In the genomic region with DNA sequence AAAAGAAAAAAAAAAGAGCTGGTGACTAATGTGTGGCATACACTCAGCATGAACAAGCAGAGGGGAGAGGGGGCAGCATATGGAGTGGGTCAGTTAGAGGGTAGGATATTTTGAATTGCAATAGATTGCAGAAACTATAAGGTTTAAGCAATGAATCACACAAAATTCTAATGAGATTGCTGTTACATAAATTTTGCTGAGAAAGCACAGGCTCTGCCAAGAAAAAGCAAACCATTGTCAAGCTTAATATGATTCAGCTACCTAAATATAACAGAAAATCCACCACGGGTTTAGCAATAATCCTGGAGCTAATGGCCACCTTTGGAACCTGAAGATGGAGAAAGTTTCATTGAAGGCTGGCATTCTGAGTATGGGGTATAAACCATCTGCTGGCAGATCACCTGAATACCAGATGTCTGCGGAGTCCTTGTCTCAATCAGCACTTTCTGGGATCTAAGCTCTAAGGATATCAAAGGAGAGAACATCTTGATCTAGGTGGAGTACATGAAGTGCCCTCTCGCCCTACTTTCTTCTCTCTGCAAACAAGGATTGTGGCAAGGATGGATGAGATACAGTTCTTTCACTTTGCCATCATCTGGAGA, we compare ENCODE assay signal across 11 cellular contexts. TPM values are rescaled to one million over a fixed set of nuclear protein-coding genes. Genes with fewer than 3 reads are reported as not detected.
DNase-seq lines count a peak whose midpoint lies in the region; ATAC-seq and TF ChIP-seq lines count a peak whose summit lies in the region.
"Had no signal": no experiment of that assay in that cellular context is flagged by ENCODE, and none has a peak within 500 bp of the region (broad histone marks: within the 10 kb centered on the region; RNA-seq: fewer than 3 reads in every experiment).

No MANE protein-coding gene starts in this region.

- H3K27ac ChIP-seq in osteoblast (ENCODE audit: low read depth, low read length), result peak overlapping the region; percentile 85
- H3K27ac ChIP-seq: pancreas had no signal

- H3K9me3 ChIP-seq in osteoblast (ENCODE audit: low read depth, low read length), result no peaks in the 10 kb centered on the region
- H3K9me3 ChIP-seq: pancreas had no signal

- no peak overlapping the region for H2AFZ ChIP-seq in osteoblast (ENCODE audit: low read length)

- H3K4me3 ChIP-seq in osteoblast (ENCODE audit: insufficient read depth, low read length), result peak overlapping the region; percentile 13
- H3K4me3 ChIP-seq: pancreas had no signal

- no peak for TF ChIP-seq CTCF in osteoblast (IDR thresholded peaks at IDR 0.05; ENCODE audit: extremely low read depth, low read depth, low read length)

- H3K4me2 ChIP-seq in osteoblast (ENCODE audit: insufficient read depth, low read length), result peak overlapping the region; percentile 62

- peaks cover 20% of the 10 kb centered on the region for H3K4me1 ChIP-seq in osteoblast (ENCODE audit: insufficient read depth, low read length)
- H3K4me1 ChIP-seq: pancreas had no signal

- ATAC-seq in GM19452 (IDR thresholded peaks at IDR 0.05; ENCODE audit: unreplicated experiment), result no peak
- ATAC-seq in HG03571 (IDR thresholded peaks at IDR 0.05; ENCODE audit: unreplicated experiment), result no peak

- H3K36me3 ChIP-seq in osteoblast (ENCODE audit: insufficient read depth, low read length), result peaks cover 21% of the 10 kb centered on the region

- peak; percentile 85 for DNase-seq in AG20443 (ENCODE audit: low spot score)
- peak; percentile 81 for DNase-seq in NCI-H226
- DNase-seq in dermis microvascular lymphatic vessel endothelial cell (ENCODE audit: low read depth in 2 of 2), result peak; percentile 69 to 75
- peak; percentile 93 for DNase-seq in osteoblast (ENCODE audit: insufficient read length, low spot score, missing footprints)
- DNase-seq in NCI-H2029 treated with DMSO at 0.1 percent for 48 hours (lab: John Stamatoyannopoulos, UW), result no peak
- DNase-seq in NCI-H510A treated with DMSO at 0.1 percent for 48 hours (lab: John Stamatoyannopoulos, UW), result no peak
- DNase-seq: activated CD8-positive, alpha-beta memory T cell treated with anti-CD3 and anti-CD28 coated beads, Interleukin-2, amount 50 U/mL, for 48 hours; DND-41; pancreas had no signal

- no peaks in the 10 kb centered on the region for H4K20me1 ChIP-seq in osteoblast (ENCODE audit: insufficient read depth, low read length)

- no peaks in the 10 kb centered on the region for H3K27me3 ChIP-seq in osteoblast (ENCODE audit: insufficient read depth, low read length)
- H3K27me3 ChIP-seq: pancreas had no signal

- no peaks in the 10 kb centered on the region for H3K79me2 ChIP-seq in osteoblast (ENCODE audit: insufficient read depth, low read length)

RNA-seq across cellular contexts. Expression of a gene that starts 30.3 kb away (rescaled TPM):
- total RNA-seq in dermis microvascular lymphatic vessel endothelial cell, result not detected in 2 replicates
- under 0.01 TPM in 1 of 2 replicates, not detected in the other for total RNA-seq in osteoblast

RNA-seq across cellular contexts. Expression of a gene that starts 59.2 kb away (rescaled TPM):
- total RNA-seq in dermis microvascular lymphatic vessel endothelial cell, result 40.2 and 43.3 TPM in 2 replicates
- 43.4 and 49.5 TPM in 2 replicates for total RNA-seq in osteoblast

Comparison
In these comparisons a context has a peak if more than half of its experiments do, and no peak if none do; other contexts are left out.
1. DNase-seq: peak in AG20443 (single experiment), NCI-H226 (single experiment), dermis microvascular lymphatic vessel endothelial cell (2 of 2) and osteoblast (single experiment); none in NCI-H2029 treated with DMSO at 0.1 percent for 48 hours (single experiment) and NCI-H510A treated with DMSO at 0.1 percent for 48 hours (single experiment).